ENCODE assay signal across 7 cellular contexts in genomic region chr10:116271593-116272496, GRCh38. TPM values are rescaled to one million over a fixed set of nuclear protein-coding genes. Genes with fewer than 3 reads are reported as not detected.
DNase-seq lines count a peak whose midpoint lies in the region; ATAC-seq lines count a peak whose summit lies in the region.

No MANE protein-coding gene starts in this region.

- in situ Hi-C loops in GM23248 (cut with MboI), result no loop called here

- DNase-seq in GM23248, result peak; percentile 64
- DNase-seq in adipocyte (ENCODE audit: low read depth), result peak; percentile 66
- DNase-seq in stimulated activated CD4-positive, alpha-beta T cell treated with anti-CD3 and anti-CD28 coated beads, Interleukin-4, amount 100 ng/mL, for 4 hours, result no peak
- no peak for DNase-seq in activated CD4-positive, CD25-positive, alpha-beta regulatory T cell (lab: John Stamatoyannopoulos, UW)

- WGBS in GM23248 (ENCODE audit: low coverage in 1 of 2, low lambda C conversion rate in 2 of 2, missing lambda C conversion rate in 2 of 2), 2 experiments, result 1% methylated on average over 49 to 65 of the region's 65 CpGs

- H3K4me1 ChIP-seq in GM23248 (ENCODE audit: insufficient read depth) (0 out of 2 replicates have a peak, but pooled peaks cover 13% of the 10 kb centered on the region), adipocyte (ENCODE audit: control insufficient read depth, insufficient read depth, low read length) (peaks cover 19% of the 10 kb centered on the region)

- H3K4me1 Mint-ChIP-seq in stimulated activated memory B cell treated with anti-CD40 and anti-IgM and Interleukin-4, amounts not matched to agents 10 μg/mL and 1 μg/mL and 100 μg/mL, for 72 hours, result peaks cover 19% of the 10 kb centered on the region

- H3K27me3 ChIP-seq in GM23248 (replicated peaks; ENCODE audit: insufficient read depth) (peaks cover 56% of the 10 kb centered on the region), adipocyte (replicated peaks; ENCODE audit: control insufficient read depth, insufficient read depth, low read length) (peaks cover 6% of the 10 kb centered on the region)

- H3K36me3 Mint-ChIP-seq in stimulated activated memory B cell treated with anti-CD40 and anti-IgM and Interleukin-4, amounts not matched to agents 10 μg/mL and 1 μg/mL and 100 μg/mL, for 72 hours, result no peaks in the 10 kb centered on the region

- H4K20me1 ChIP-seq in GM23248 (ENCODE audit: insufficient read depth), result no peaks in the 10 kb centered on the region

- H3K27me3 Mint-ChIP-seq in stimulated activated memory B cell treated with anti-CD40 and anti-IgM and Interleukin-4, amounts not matched to agents 10 μg/mL and 1 μg/mL and 100 μg/mL, for 72 hours, result peaks cover 61% of the 10 kb centered on the region

- peak overlapping the region; percentile 80 for H2AFZ ChIP-seq in GM23248

- H3K9me3 ChIP-seq in GM23248 (ENCODE audit: low read depth), result no peaks in the 10 kb centered on the region
- H3K9me3 ChIP-seq in adipocyte (ENCODE audit: control insufficient read depth, low read length), result no peaks in the 10 kb centered on the region
- peaks cover 6% of the 10 kb centered on the region for H3K9me3 ChIP-seq in iPS-18c (ENCODE audit: control insufficient read depth, insufficient read depth, low read length)

- H3K27ac ChIP-seq in GM23248, result no peak overlapping the region

- no peaks in the 10 kb centered on the region for H3K79me2 ChIP-seq in GM23248 (ENCODE audit: insufficient read depth)

- peaks cover 6% of the 10 kb centered on the region for H3K9me3 Mint-ChIP-seq in stimulated activated memory B cell treated with anti-CD40 and anti-IgM and Interleukin-4, amounts not matched to agents 10 μg/mL and 1 μg/mL and 100 μg/mL, for 72 hours

- no peaks in the 10 kb centered on the region for H3K9me2 ChIP-seq in GM23248 (ENCODE audit: insufficient read depth)

- no peak overlapping the region for H3K27ac Mint-ChIP-seq in stimulated activated memory B cell treated with anti-CD40 and anti-IgM and Interleukin-4, amounts not matched to agents 10 μg/mL and 1 μg/mL and 100 μg/mL, for 72 hours

- ATAC-seq in stimulated activated memory B cell treated with anti-CD40 and anti-IgM and Interleukin-4, amounts not matched to agents 10 μg/mL and 1 μg/mL and 100 μg/mL, for 72 hours, result no peak
- ATAC-seq in GM21528 (IDR thresholded peaks at IDR 0.05; ENCODE audit: low FRiP score, unreplicated experiment), result no peak

- H3F3A ChIP-seq in GM23248 (ENCODE audit: insufficient read depth), result no peaks in the 10 kb centered on the region

- H3K36me3 ChIP-seq in GM23248 (ENCODE audit: low read depth) (no peaks in the 10 kb centered on the region), adipocyte (ENCODE audit: control insufficient read depth, insufficient read depth, low read length, severe bottlenecking) (no peaks in the 10 kb centered on the region)

- H3K4me2 ChIP-seq in GM23248 (ENCODE audit: unreplicated experiment), result peak overlapping the region; percentile 97

- H3K4me3 Mint-ChIP-seq in stimulated activated memory B cell treated with anti-CD40 and anti-IgM and Interleukin-4, amounts not matched to agents 10 μg/mL and 1 μg/mL and 100 μg/mL, for 72 hours, result peak overlapping the region; percentile 53

- peak overlapping the region; percentile 76 for H3K4me3 ChIP-seq in GM23248
- peak overlapping the region; percentile 82 for H3K4me3 ChIP-seq in adipocyte (ENCODE audit: low read length)
- H3K4me3 ChIP-seq in iPS-18c (ENCODE audit: insufficient read depth, low read depth, low read length), result peak overlapping the region; percentile 51

- H3K9ac ChIP-seq in GM23248 (no peak overlapping the region), adipocyte (ENCODE audit: low read length) (peak overlapping the region; percentile 61)

RNA-seq across cellular contexts. Expression of gene GFRA1, which starts 1.2 kb away (rescaled TPM):
- 5.0 and 8.1 TPM in 2 replicates for total RNA-seq in GM23248 (2014; rRNA removed; shearing (Covaris generic))
- 5.2 and 6.7 TPM in 2 replicates for polyA plus RNA-seq in GM23248 (2016; fragmentation: Nextera tagmentation; extraction: Ambion mirVana)

RNA-seq across cellular contexts. Expression of gene CCDC172, which starts 52.4 kb away (rescaled TPM):
- total RNA-seq in GM23248 (2014; rRNA removed; shearing (Covaris generic)), result not detected in 2 replicates
- polyA plus RNA-seq in GM23248 (2016; fragmentation: Nextera tagmentation; extraction: Ambion mirVana), result not detected in 2 replicates

Comparison
In these comparisons a context has a peak if more than half of its experiments do, and no peak if none do; other contexts are left out.
1. DNase-seq: peak in GM23248 (single experiment) and adipocyte (single experiment); none in stimulated activated CD4-positive, alpha-beta T cell treated with anti-CD3 and anti-CD28 coated beads, Interleukin-4, amount 100 ng/mL, for 4 hours (0 of 2) and activated CD4-positive, CD25-positive, alpha-beta regulatory T cell (0 of 4).
2. Peak in every context shown above with its lines, with median percentiles within 50 percentile points of each other: H3K4me3 ChIP-seq.